ENCODE assay signal across 8 cellular contexts in genomic region chr14:63308723-63309317, GRCh38. TPM values are rescaled to one million over a fixed set of nuclear protein-coding genes. Genes with fewer than 3 reads are reported as not detected.
DNase-seq lines count a peak whose midpoint lies in the region; ATAC-seq and TF ChIP-seq lines count a peak whose summit lies in the region.

No MANE protein-coding gene starts in this region.

- H3K9me3 Mint-ChIP-seq in activated T-cell treated with anti-CD3 and anti-CD28 coated beads, Interleukin-2, amount 50 U/mL, for 4 hours: no peaks in the 10 kb centered on the region

- DNase-seq in ACHN: peak; percentile 6
- peak; percentile 55 for DNase-seq in GM12865 (ENCODE audit: low read depth)
- peak; percentile 15 for DNase-seq in NCI-H1694 treated with DMSO at 0.1 percent for 48 hours (lab: John Stamatoyannopoulos, UW)
- DNase-seq in epithelial cell of proximal tubule (ENCODE audit: low read depth): no peak
- no peak for DNase-seq in 8988T
- no peak for DNase-seq in stomach
- no peak for DNase-seq in activated T-cell treated with anti-CD3 and anti-CD28 coated beads, Interleukin-2, amount 50 U/mL, for 4 hours

- TF ChIP-seq CTCF in GM12865 (IDR thresholded peaks at IDR 0.05; ENCODE audit: insufficient read depth, low read depth, low read length, missing control alignments) (peak; percentile 58), epithelial cell of proximal tubule (conservative IDR thresholded peaks at IDR 0.05; ENCODE audit: low read depth, low read length) (peak; percentile 74), gastroesophageal sphincter (IDR thresholded peaks at IDR 0.05) (peak in 2 of 4 experiments; percentile 5 to 30), stomach (IDR thresholded peaks at IDR 0.05) (peak in 1 of 7 experiments; percentile 10)

- ATAC-seq in gastroesophageal sphincter: no peak
- ATAC-seq in activated T-cell treated with anti-CD3 and anti-CD28 coated beads, Interleukin-2, amount 50 U/mL, for 4 hours: no peak

- H3K4me1 Mint-ChIP-seq in activated T-cell treated with anti-CD3 and anti-CD28 coated beads, Interleukin-2, amount 50 U/mL, for 4 hours (ENCODE audit: low read depth): no peaks in the 10 kb centered on the region

- H3K27ac ChIP-seq in gastroesophageal sphincter: no peak overlapping the region
- no peak overlapping the region for H3K27ac ChIP-seq in stomach

- H3K36me3 ChIP-seq in gastroesophageal sphincter (no peaks in the 10 kb centered on the region), stomach (no peaks in the 10 kb centered on the region)

- 50% methylated on average over 3 to 4 of the region's 7 CpGs for WGBS in gastroesophageal sphincter (ENCODE audit: low coverage in 1 of 2), 2 donors
- WGBS in stomach, 5 donors: 55 to 68% (median 59%) methylated on average over 7 of the region's 7 CpGs

- H3K9me3 ChIP-seq in gastroesophageal sphincter (no peaks in the 10 kb centered on the region), stomach (no peaks in the 10 kb centered on the region)

- TF ChIP-seq POLR2A in gastroesophageal sphincter (IDR thresholded peaks at IDR 0.05) (no peak), stomach (IDR thresholded peaks at IDR 0.05) (no peak)

- in situ Hi-C loops in ACHN (cut with HindIII; ENCODE audit: low pct_ligation_motif_present, low pct_unique_long_range_greater_than_20kb, low sequenced_read_pairs): no loop called here

- intact Hi-C loops in stomach (cut with DNase I; ENCODE audit: low total_unique reads): no loop called here

- no peaks in the 10 kb centered on the region for H3K36me3 Mint-ChIP-seq in activated T-cell treated with anti-CD3 and anti-CD28 coated beads, Interleukin-2, amount 50 U/mL, for 4 hours (ENCODE audit: insufficient read depth)

- peaks cover 11% of the 10 kb centered on the region for H3K27me3 Mint-ChIP-seq in activated T-cell treated with anti-CD3 and anti-CD28 coated beads, Interleukin-2, amount 50 U/mL, for 4 hours (ENCODE audit: low read depth)

- H3K27me3 ChIP-seq in gastroesophageal sphincter (no peaks in the 10 kb centered on the region), stomach (no peaks in the 10 kb centered on the region)

- TF ChIP-seq EP300 in gastroesophageal sphincter (IDR thresholded peaks at IDR 0.05): no peak
- TF ChIP-seq EP300 in stomach (IDR thresholded peaks at IDR 0.05): no peak

- H3K4me1 ChIP-seq in gastroesophageal sphincter (no peaks in the 10 kb centered on the region), stomach (no peaks in the 10 kb centered on the region)

- H3K4me3 ChIP-seq in GM12865 (ENCODE audit: low read depth, low read length) (no peak overlapping the region), epithelial cell of proximal tubule (ENCODE audit: low read depth, low read length) (no peak overlapping the region), gastroesophageal sphincter (no peak overlapping the region), stomach (no peak overlapping the region)

- H3K4me3 Mint-ChIP-seq in activated T-cell treated with anti-CD3 and anti-CD28 coated beads, Interleukin-2, amount 50 U/mL, for 4 hours: no peak overlapping the region

RNA-seq across cellular contexts. Expression of gene GPHB5, which starts 9.9 kb away (rescaled TPM):
- total RNA-seq in epithelial cell of proximal tubule: not detected in 2 replicates
- total RNA-seq in gastroesophageal sphincter: not detected
- not detected for total RNA-seq in stomach
- polyA plus RNA-seq in stomach: not detected
- not detected for total RNA-seq in activated T-cell treated with anti-CD3 and anti-CD28 coated beads, Interleukin-2, amount 50 U/mL, for 4 hours

Comparison
In these comparisons a context has a peak if more than half of its experiments do, and no peak if none do; other contexts are left out.
1. DNase-seq: peak in ACHN (single experiment), GM12865 (single experiment) and NCI-H1694 treated with DMSO at 0.1 percent for 48 hours (single experiment); none in epithelial cell of proximal tubule (single experiment), 8988T (single experiment), stomach (single experiment) and activated T-cell treated with anti-CD3 and anti-CD28 coated beads, Interleukin-2, amount 50 U/mL, for 4 hours (single experiment).